11 cellular contexts compared by ENCODE assay signal in the genomic region with DNA sequence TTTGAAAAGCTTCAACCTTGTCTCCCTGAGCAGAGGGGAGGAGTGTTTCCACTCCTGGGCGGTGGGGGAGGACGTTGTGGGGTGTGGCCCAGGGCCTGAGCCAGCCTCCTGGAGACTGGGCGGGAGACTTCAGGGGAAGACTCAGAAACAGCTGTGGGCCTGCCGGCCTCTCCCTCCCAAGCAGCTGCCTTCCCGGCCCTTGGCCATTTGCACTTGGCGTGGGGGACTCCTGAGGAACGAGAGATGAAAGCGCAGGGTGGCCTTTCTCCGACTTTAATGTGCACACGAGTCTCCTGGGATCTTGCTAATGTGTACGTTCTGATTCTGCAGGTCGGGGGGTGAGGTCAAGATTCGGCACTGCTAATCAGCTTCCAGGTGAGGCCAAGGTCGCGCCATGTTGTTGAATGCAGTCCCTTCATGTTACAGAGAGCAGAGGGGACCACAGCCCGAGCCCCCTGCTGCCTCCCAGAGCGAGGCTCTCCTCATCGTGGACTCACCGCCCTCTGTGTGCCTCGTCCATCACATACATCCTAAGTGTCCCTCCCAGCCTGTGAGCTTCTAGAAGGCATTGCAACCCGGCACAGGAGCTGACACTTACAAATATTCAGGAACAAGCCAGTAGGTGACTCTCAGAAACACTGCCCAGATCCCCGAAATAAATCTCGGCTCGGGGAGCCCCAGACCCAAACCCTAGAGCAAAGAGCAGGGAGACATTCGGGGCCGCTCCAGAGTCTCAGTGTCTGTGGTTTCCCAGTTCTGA. TPM values are rescaled to one million over a fixed set of nuclear protein-coding genes. Genes with fewer than 3 reads are reported as not detected.
A peak's percentile ranks its signal among the peaks of the same experiment; 100 is the strongest.
DNase-seq lines count a peak whose midpoint lies in the region; ATAC-seq, FAIRE-seq and TF ChIP-seq lines count a peak whose summit lies in the region.
"Had no signal": no experiment of that assay in that cellular context is flagged by ENCODE, and none has a peak within 500 bp of the region (broad histone marks: within the 10 kb centered on the region; RNA-seq: fewer than 3 reads in every experiment).

No MANE protein-coding gene starts in this region.

- no peak overlapping the region for H3K27ac Mint-ChIP-seq in H9
- H3K27ac Mint-ChIP-seq: activated naive CD8-positive, alpha-beta T cell had no signal

- peaks cover 3% of the 10 kb centered on the region for H4K20me1 ChIP-seq in H9 (ENCODE audit: control insufficient read depth, insufficient read depth, insufficient read length)

- peak overlapping the region; percentile 38 for H3K4me2 ChIP-seq in A549
- no peak overlapping the region for H3K4me2 ChIP-seq in H9 (ENCODE audit: insufficient read depth, insufficient read length, low read length)

- peaks cover 0 to 20% (median 6%) of the 10 kb centered on the region in 3 experiments; a peak in 3 of 7 replicates for H3K36me3 Mint-ChIP-seq in H9 (ENCODE audit: insufficient read depth in 1 of 3, low read depth in 3 of 3)

- H2BK5ac ChIP-seq in H9 (ENCODE audit: insufficient read length, low read length) = no peak overlapping the region

- peaks cover 0 to 2% of the 10 kb centered on the region in 2 experiments; a peak in 1 of 5 replicates for H3K9me3 Mint-ChIP-seq in H9
- H3K9me3 Mint-ChIP-seq: neural crest cell had no signal

- H3K9me3 ChIP-seq in A549 (no peaks in the 10 kb centered on the region), H9 (ENCODE audit: control insufficient read depth, low read depth, low read length) (no peaks in the 10 kb centered on the region), adrenal gland (replicated peaks in 1 of 3) (no peaks in the 10 kb centered on the region)

- H2BK120ac ChIP-seq in H9 (ENCODE audit: low read depth, low read length, poor library complexity, severe bottlenecking) = no peak overlapping the region

- H3K27ac ChIP-seq in A549 (peak overlapping the region; percentile 99 to 100), H9 (ENCODE audit: insufficient read length, low read depth, low read length) (no peak overlapping the region), adrenal gland (peak overlapping the region in 4 of 5 donors; percentile 48 to 80 (median 72)), foreskin keratinocyte (no peak overlapping the region)

- H3K79me2 ChIP-seq in H9 (ENCODE audit: insufficient read depth, low read length) = no peaks in the 10 kb centered on the region

- H3K36me3 ChIP-seq in adrenal gland (replicated peaks in 1 of 2) = no peaks in the 10 kb centered on the region

- no peak overlapping the region for H3K9ac ChIP-seq in H9 (ENCODE audit: extremely low read depth, insufficient read length, low read length)

- no peak overlapping the region for H4K91ac ChIP-seq in H9 (ENCODE audit: insufficient read length, low read depth, low read length)

- no peaks in the 10 kb centered on the region for H3K79me1 ChIP-seq in H9 (ENCODE audit: insufficient read depth, low read depth, low read length, poor library complexity, severe bottlenecking)

- TF ChIP-seq CTCF in A549 (IDR thresholded peaks at IDR 0.05) = no peak
- no peak for TF ChIP-seq CTCF in H9 (conservative IDR thresholded peaks at IDR 0.05)
- no peak for TF ChIP-seq CTCF in adrenal gland (IDR thresholded peaks at IDR 0.05)
- TF ChIP-seq CTCF in foreskin keratinocyte (conservative IDR thresholded peaks at IDR 0.05) = no peak

- H3K4me3 ChIP-seq in A549 = no peak overlapping the region
- H3K4me3 ChIP-seq in adrenal gland = no peak overlapping the region

- H4K8ac ChIP-seq in H9 (replicated peaks; ENCODE audit: insufficient read length, low read depth, low read length) = no peak overlapping the region

- H2BK15ac ChIP-seq in H9 (ENCODE audit: low read depth, low read length) = no peak overlapping the region

- H3K27me3 ChIP-seq in H9 (ENCODE audit: insufficient read depth, low read length) = no peaks in the 10 kb centered on the region
- no peaks in the 10 kb centered on the region for H3K27me3 ChIP-seq in adrenal gland
- H3K27me3 ChIP-seq in foreskin keratinocyte = peaks cover 6% of the 10 kb centered on the region

- H3K4me3 Mint-ChIP-seq in H9 = no peak overlapping the region
- H3K4me3 Mint-ChIP-seq: activated naive CD8-positive, alpha-beta T cell; neural crest cell had no signal

- H2AFZ ChIP-seq in H9 (ENCODE audit: low read length) = no peak overlapping the region

- no peak overlapping the region for H3T11ph ChIP-seq in H9 (ENCODE audit: low read length)

- POLR2A ChIA-PET in A549 (lab: Yijun Ruan, JAX) = interaction anchor here (0.5 to 3.0 kb wide), 7 partner anchors 9 to 43 kb away, joined by 3 to 11 read pairs (median 4); no protein-coding TSS in a partner anchor

- peaks cover 42 to 47% of the 10 kb centered on the region in 2 experiments for H3K4me1 Mint-ChIP-seq in H9

- H2AK5ac ChIP-seq in H9 (ENCODE audit: insufficient read length, low read length) = no peak overlapping the region

- CTCF ChIA-PET in A549 (lab: Yijun Ruan, JAX) = interaction anchor here (1.0 to 3.0 kb wide), 7 partner anchors 11 to 131 kb away, joined by 3 to 15 read pairs (median 6); no protein-coding TSS in a partner anchor

- ATAC-seq in A549 (peak; percentile 52 to 61), left colon (peak; percentile 78), foreskin keratinocyte (no peak), HG03097 (IDR thresholded peaks at IDR 0.05; ENCODE audit: low FRiP score, unreplicated experiment) (no peak)

- H3K23me2 ChIP-seq in H9 (ENCODE audit: insufficient read length, low read depth, low read length, poor library complexity, severe bottlenecking) = no peaks in the 10 kb centered on the region

- H2BK12ac ChIP-seq in H9 (ENCODE audit: insufficient read length, low read depth, low read length) = no peak overlapping the region

- FAIRE-seq in A549 (lab: Jason Lieb, UNC) = no peak
- no peak for FAIRE-seq in frontal cortex (lab: Jason Lieb, UNC)

- DNase-seq in A549 (ENCODE audit: low read depth in 1 of 2, low spot score in 1 of 2) = peak in 1 of 2 experiments; percentile 92
- DNase-seq in H9 = peak; percentile 70
- peak in 3 of 7 donors; percentile 39 to 65 (median 59) for DNase-seq in adrenal gland
- peak; percentile 60 for DNase-seq in left colon
- no peak for DNase-seq in foreskin keratinocyte
- DNase-seq in Kasumi-1 (lab: John Stamatoyannopoulos, UW) = no peak
- DNase-seq in frontal cortex (ENCODE audit: low spot score in 2 of 2) = no peak
- DNase-seq: NCI-H1417 had no signal

- WGBS in A549 (ENCODE audit: missing lambda C conversion rate) = 18% methylated on average over 19 of the region's 26 CpGs
- no CpG with 5 or more reads among the region's 26 CpGs for WGBS in H9 (ENCODE audit: extremely low coverage, insufficient read length, low lambda C conversion rate)
- WGBS in adrenal gland, 4 donors = 75 to 87% (median 80%) methylated on average over 14 to 26 of the region's 26 CpGs

- intact Hi-C loops in adrenal gland (cut with DNase I) (no loop called here), left colon (cut with DNase I, micrococcal nuclease) (no loop called here)

- H3K27me3 Mint-ChIP-seq in H9 (ENCODE audit: low read depth) = peaks cover 11% of the 10 kb centered on the region
- H3K27me3 Mint-ChIP-seq: activated naive CD8-positive, alpha-beta T cell had no signal

- H3K18ac ChIP-seq in H9 (ENCODE audit: insufficient read length, low read depth, low read length) = no peak overlapping the region

- TF ChIP-seq EP300 in A549 (IDR thresholded peaks at IDR 0.05) = no peak; a peak in 1 of 5 replicates

- no peak overlapping the region for H3K23ac ChIP-seq in H9 (ENCODE audit: insufficient read length, low read depth, low read length)

- no peak overlapping the region for H3K56ac ChIP-seq in H9 (ENCODE audit: insufficient read length, low read depth, low read length)

- no peak overlapping the region for H4K5ac ChIP-seq in H9 (ENCODE audit: insufficient read length, low read depth, low read length)

- no peak overlapping the region for H3K14ac ChIP-seq in H9 (ENCODE audit: insufficient read depth, low read length)

- H2BK20ac ChIP-seq in H9 (ENCODE audit: low read depth, low read length, poor library complexity, severe bottlenecking) = no peak overlapping the region

- no peak overlapping the region for H3K4ac ChIP-seq in H9 (ENCODE audit: low read depth, low read length)

- TF ChIP-seq POLR2A in A549 (IDR thresholded peaks at IDR 0.05; ENCODE audit: low read length) = no peak
- no peak for TF ChIP-seq POLR2A in adrenal gland (IDR thresholded peaks at IDR 0.05)

- H3K4me1 ChIP-seq in A549 (peaks cover 96% of the 10 kb centered on the region), H9 (ENCODE audit: insufficient read depth, low read length) (peaks cover 12% of the 10 kb centered on the region), adrenal gland (replicated peaks in 1 of 2) (peaks cover 25 to 26% of the 10 kb centered on the region in 2 donors), foreskin keratinocyte (no peaks in the 10 kb centered on the region)

- TF ChIP-seq RAD21 in A549 (conservative IDR thresholded peaks at IDR 0.05 in 1 of 2, IDR thresholded peaks at IDR 0.05 in 1 of 2) = peak in 1 of 2 experiments; percentile 20; a peak in 1 of 5 replicates

RNA-seq across cellular contexts. Expression of gene LIF, which starts 7.7 kb away (rescaled TPM):
- polyA plus RNA-seq in A549 (2011; rRNA removed) (54.5 and 64.7 TPM in 2 replicates), A549 (2017; fragmentation: RNase III; extraction: RNeasy Plus Mini Kit Qiagen cat#74134 plus additional on column Dnase treatment) (40.7 to 49.3 TPM (median 44.3 TPM) in 3 replicates), adrenal gland (1 to 10 TPM in 2 of 3 donors, under 1 TPM in 1; 0.49 to 2.4 (median 1.4) TPM), foreskin keratinocyte (0.18 and 0.19 TPM in 2 replicates)
- polyA plus RNA-seq in A549 (2012; cell fraction: cytosol; rRNA removed) = 53.0 and 70.6 TPM in 2 replicates
- 279 and 384 TPM in 2 replicates for polyA plus RNA-seq in A549 (2012; cell fraction: nucleus; rRNA removed)
- 62.7 and 126 TPM in 2 replicates for polyA minus RNA-seq in A549 (2011; rRNA and poly(A)+ RNA removed)
- total RNA-seq in H9 (2021) (4.3 and 6.1 TPM in 2 replicates), adrenal gland (1 to 10 TPM in 6 of 8 donors, under 1 TPM in 2; 0.69 to 9.3 (median 2.6) TPM), left colon (10 to 100 TPM in 1 of 2 donors, 1 to 10 TPM in 1; 8.2 to 11.7 TPM), foreskin keratinocyte (0.17 and 0.25 TPM in 2 replicates), frontal cortex (not detected)

RNA-seq across cellular contexts. Expression of gene OSM, which starts 27.8 kb away (rescaled TPM):
- polyA plus RNA-seq in A549 (2011; rRNA removed) = not detected in 2 replicates
- polyA plus RNA-seq in A549 (2012; cell fraction: cytosol; rRNA removed) = 0.03 and 0.09 TPM in 2 replicates
- polyA plus RNA-seq in A549 (2012; cell fraction: nucleus; rRNA removed) = 0.47 and 0.49 TPM in 2 replicates
- not detected in 3 replicates for polyA plus RNA-seq in A549 (2017; fragmentation: RNase III; extraction: RNeasy Plus Mini Kit Qiagen cat#74134 plus additional on column Dnase treatment)
- not detected in 2 replicates for polyA minus RNA-seq in A549 (2011; rRNA and poly(A)+ RNA removed)
- not detected in 2 replicates for total RNA-seq in H9 (2021)
- total RNA-seq in adrenal gland = 1 to 10 TPM in 6 of 8 donors, under 1 TPM in 2; 0.85 to 8.1 (median 1.9) TPM
- 1 to 10 TPM in 1 of 3 donors, under 1 TPM in 2; 0.44 to 1.6 (median 0.56) TPM for polyA plus RNA-seq in adrenal gland
- under 1 TPM in 1 of 2 donors, not detected in 1; 0.20 TPM for total RNA-seq in left colon
- total RNA-seq in foreskin keratinocyte = not detected in 2 replicates
- polyA plus RNA-seq in foreskin keratinocyte = not detected in 2 replicates
- 0.41 TPM for total RNA-seq in frontal cortex
- total RNA-seq: neural crest cell had no signal

RNA-seq across cellular contexts. Expression of gene CASTOR1, which starts 50.5 kb away (rescaled TPM):
- polyA plus RNA-seq in A549 (2011; rRNA removed) = 11.3 and 12.2 TPM in 2 replicates
- 15.9 and 17.8 TPM in 2 replicates for polyA plus RNA-seq in A549 (2012; cell fraction: cytosol; rRNA removed)
- 32.2 and 52.9 TPM in 2 replicates for polyA plus RNA-seq in A549 (2012; cell fraction: nucleus; rRNA removed)
- 4.7 to 6.6 TPM (median 5.5 TPM) in 3 replicates for polyA plus RNA-seq in A549 (2017; fragmentation: RNase III; extraction: RNeasy Plus Mini Kit Qiagen cat#74134 plus additional on column Dnase treatment)
- polyA minus RNA-seq in A549 (2011; rRNA and poly(A)+ RNA removed) = 6.0 and 9.2 TPM in 2 replicates
- total RNA-seq in H9 (2021) = 8.8 and 11.0 TPM in 2 replicates
- 10 to 100 TPM in 5 of 8 donors, 1 to 10 TPM in 3; 5.5 to 20.1 (median 13.8) TPM for total RNA-seq in adrenal gland
- polyA plus RNA-seq in adrenal gland = 10 to 100 TPM in 2 of 3 donors, 1 to 10 TPM in 1; 2.4 to 18.3 (median 15.1) TPM
- total RNA-seq in left colon = 1 to 10 TPM; 3.7 to 4.2 TPM
- total RNA-seq in foreskin keratinocyte = 3.2 and 3.5 TPM in 2 replicates
- polyA plus RNA-seq in foreskin keratinocyte = 2.4 and 3.1 TPM in 2 replicates
- 2.4 TPM for total RNA-seq in frontal cortex

Comparison
In these comparisons a context has a peak if more than half of its experiments do, and no peak if none do; other contexts are left out.
1. ATAC-seq: peak in A549 (2 of 2) and left colon (single experiment); none in foreskin keratinocyte (single experiment) and HG03097 (single experiment).
2. DNase-seq: peak in H9 (single experiment) and left colon (2 of 2); none in foreskin keratinocyte (0 of 2), Kasumi-1 (0 of 2) and frontal cortex (0 of 2).
3. H3K27ac ChIP-seq: peak in A549 (2 of 2) and adrenal gland (4 of 5); none in H9 (single experiment) and foreskin keratinocyte (single experiment).